27 cellular contexts compared by ENCODE assay signal in genomic region chr16:56565023-56565477, GRCh38. TPM values are rescaled to one million over a fixed set of nuclear protein-coding genes. Genes with fewer than 3 reads are reported as not detected.
"Had no signal": no experiment of that assay in that cellular context is flagged by ENCODE, and none has a peak within 500 bp of the region (broad histone marks: within the 10 kb centered on the region; RNA-seq: fewer than 3 reads in every experiment).

TSS of gene MT4 (plus strand) at chr16:56565073. CDS start at chr16:56565129, 56 bp downstream.

- ATAC-seq: activated CD4-positive, CD25-positive, alpha-beta regulatory T cell treated with anti-CD3 and anti-CD28 coated beads, Interleukin-2, amount 50 U/mL, for 24 hours; activated CD8-positive, alpha-beta T cell treated with anti-CD3 and anti-CD28 coated beads, Interleukin-2, amount 10 ng/mL, durations not matched to agents 7 days and 5 days; body of pancreas; PC-3; SK-N-SH treated with all-trans-retinoic acid at 6 μM for 48 hours had no signal

- H3K4me1 ChIP-seq: body of pancreas, SJSA1 had no signal

- H3K27ac ChIP-seq: body of pancreas, KMS-11, SJSA1 had no signal

- H3K4me3 ChIP-seq: body of pancreas, SJSA1 had no signal

- H3K4me3 Mint-ChIP-seq: activated CD8-positive, alpha-beta T cell treated with anti-CD3 and anti-CD28 coated beads, Interleukin-2, amount 10 ng/mL, durations not matched to agents 7 days and 5 days; activated naive CD4-positive, alpha-beta T cell treated with anti-CD3 and anti-CD28 coated beads, Interleukin-2, amount 10 ng/mL, durations not matched to agents 7 days and 5 days had no signal

- H3K36me3 ChIP-seq: SJSA1 had no signal

- H3K36me3 Mint-ChIP-seq: activated naive CD4-positive, alpha-beta T cell treated with anti-CD3 and anti-CD28 coated beads, Interleukin-2, amount 10 ng/mL, durations not matched to agents 7 days and 5 days had no signal

- H3K9me3 Mint-ChIP-seq: activated naive CD4-positive, alpha-beta T cell treated with anti-CD3 and anti-CD28 coated beads, Interleukin-2, amount 10 ng/mL, durations not matched to agents 7 days and 5 days had no signal

- H3K9me3 ChIP-seq: body of pancreas, SJSA1 had no signal

- H3K27me3 ChIP-seq: body of pancreas had no signal

- DNase-seq: activated CD4-positive, alpha-beta T cell treated with anti-CD3 and anti-CD28 coated beads for 4 hours; activated CD8-positive, alpha-beta memory T cell treated with anti-CD3 and anti-CD28 coated beads, Interleukin-2, amount 50 U/mL, for 48 hours; activated CD8-positive, alpha-beta T cell treated with anti-CD3 and anti-CD28 coated beads, Interleukin-2, amount 10 ng/mL, durations not matched to agents 7 days and 5 days; activated gamma-delta T cell treated with Interleukin-2 at 50 U/mL for 16 hours; activated naive CD4-positive, alpha-beta T cell treated with anti-CD3 and anti-CD28 coated beads, Interleukin-2, amount 10 ng/mL, durations not matched to agents 7 days and 5 days; activated T-cell treated with anti-CD3 and anti-CD28 coated beads, Interleukin-2, amount 50 U/mL, for 1 hour; body of pancreas; central memory CD4-positive, alpha-beta T cell; NCI-H1092; NCI-H1417; NCI-H1930; NCI-H2171; NCI-H226; NCI-H510A; NCI-H526 treated with DMSO at 0.1 percent for 48 hours; NCI-H82; PC-3; SHP77; SW 1271 had no signal

- H3K27ac Mint-ChIP-seq: activated CD8-positive, alpha-beta T cell treated with anti-CD3 and anti-CD28 coated beads, Interleukin-2, amount 10 ng/mL, durations not matched to agents 7 days and 5 days; activated naive CD4-positive, alpha-beta T cell treated with anti-CD3 and anti-CD28 coated beads, Interleukin-2, amount 10 ng/mL, durations not matched to agents 7 days and 5 days had no signal

RNA-seq across cellular contexts. Expression of gene MT4, which starts in this region (rescaled TPM):
- total RNA-seq: activated CD8-positive, alpha-beta T cell treated with anti-CD3 and anti-CD28 coated beads, Interleukin-2, amount 10 ng/mL, durations not matched to agents 7 days and 5 days; aorta; body of pancreas; bronchial epithelial cell; MCF 10A; PC-3; SJSA1; T-helper 1 cell treated with Interleukin-12 subunit alpha and Interleukin-12 subunit beta and Interleukin-4 antibody, amounts not matched to agents 30 ng/mL and 1 ng/mL, for 36 hours had no signal
- polyA plus RNA-seq: aorta had no signal
